ENCODE assay signal across 25 cellular contexts in genomic region chr7:24127930-24128329, GRCh38.
"Had no signal": no experiment of that assay in that cellular context is flagged by ENCODE, and none has a peak within 500 bp of the region (broad histone marks: within the 10 kb centered on the region; RNA-seq: fewer than 3 reads in every experiment).

No MANE protein-coding gene starts in this region.

- DNase-seq: nephron progenitor cell; nucleus accumbens; pancreas; psoas muscle; right cardiac atrium; right lobe of liver; sigmoid colon; small intestine; stimulated activated CD4-positive, alpha-beta T cell treated with anti-CD3 and anti-CD28 coated beads, Interleukin-15, amount 100 ng/mL, for 24 hours; stimulated activated CD4-positive, alpha-beta T cell treated with anti-CD3 and anti-CD28 coated beads, Interleukin-2, amount 100 ng/mL, for 24 hours; stimulated activated CD4-positive, alpha-beta T cell treated with anti-CD3 and anti-CD28 coated beads, Interleukin-2, amount 100 ng/mL, for 48 hours; stimulated activated CD4-positive, alpha-beta T cell treated with anti-CD3 and anti-CD28 coated beads, Interleukin-4, amount 100 ng/mL, for 24 hours; stimulated activated naive B cell treated with anti-CD40 and anti-IgM and Interleukin-4, amounts not matched to agents 10 μg/mL and 1 μg/mL and 100 μg/mL, for 72 hours; stimulated activated naive CD4-positive, alpha-beta T cell treated with Interleukin-2 at 50 U/mL for 16 hours; stomach; thyroid gland; trophoblast cell; upper lobe of left lung had no signal

- FAIRE-seq: pancreas, small intestine, urothelium cell line had no signal

- H3K27ac ChIP-seq: neutrophil, pancreas, psoas muscle, right lobe of liver, sigmoid colon, stomach, thoracic aorta, thyroid gland, tibial nerve, upper lobe of left lung, vagina had no signal

- ATAC-seq: natural killer cell treated with Interleukin-12 subunit alpha and Interleukin-12 subunit beta and Interleukin-15 and Interleukin-18, amount 100 ng/mL, for 72 hours; pancreas; psoas muscle; right cardiac atrium; right lobe of liver; stimulated activated effector memory CD8-positive, alpha-beta T cell treated with anti-CD3 and anti-CD28 coated beads, Interleukin-12 subunit alpha, Interleukin-12 subunit beta, amount 100 ng/mL, for 72 hours; stimulated activated naive B cell treated with anti-CD40 and anti-IgM and Interleukin-4, amounts not matched to agents 10 μg/mL and 1 μg/mL and 100 μg/mL, for 72 hours had no signal
